ENCODE assay signal across 18 cellular contexts in genomic region chr9:31730398-31730797, GRCh38.
DNase-seq lines count a peak whose midpoint lies in the region; ATAC-seq and TF ChIP-seq lines count a peak whose summit lies in the region.
"Had no signal": no experiment of that assay in that cellular context is flagged by ENCODE, and none has a peak within 500 bp of the region (broad histone marks: within the 10 kb centered on the region; RNA-seq: fewer than 3 reads in every experiment).

No MANE protein-coding gene starts in this region.

- ATAC-seq in GM18867 (IDR thresholded peaks at IDR 0.05; ENCODE audit: unreplicated experiment), result peak; percentile 59
- no peak for ATAC-seq in GM18505 (IDR thresholded peaks at IDR 0.05; ENCODE audit: unreplicated experiment)
- ATAC-seq: A549 had no signal

- H3K4me3 ChIP-seq in spleen, result no peak overlapping the region
- no peak overlapping the region for H3K4me3 ChIP-seq in colonic mucosa
- H3K4me3 ChIP-seq: A549; BLaER1 treated with 17β-estradiol and CSF1 and Interleukin-3, amounts not matched to agents 10 nM and 100 nM had no signal

- intact Hi-C loops in spleen (cut with DNase I; ENCODE audit: low total_unique reads) (no loop called here), colonic mucosa (cut with DNase I) (no loop called here)

- H3K36me3 ChIP-seq in spleen (no peaks in the 10 kb centered on the region), colonic mucosa (no peaks in the 10 kb centered on the region)
- H3K36me3 ChIP-seq: BLaER1 treated with 17β-estradiol and CSF1 and Interleukin-3, amounts not matched to agents 10 nM and 100 nM had no signal

- TF ChIP-seq POLR2A in spleen (IDR thresholded peaks at IDR 0.05) (no peak), GM18505 (IDR thresholded peaks at IDR 0.05; ENCODE audit: borderline replicate concordance, extremely low read depth, insufficient read depth, insufficient read length) (no peak)

- DNase-seq in D341Med (ENCODE audit: low spot score), result peak; percentile 16
- DNase-seq in RPMI8226, result peak; percentile 4
- peak; percentile 71 for DNase-seq in spleen
- no peak for DNase-seq in colonic mucosa
- no peak for DNase-seq in NCI-H2029 (lab: John Stamatoyannopoulos, UW)
- DNase-seq: CD8-positive, alpha-beta memory T cell; DMS79 treated with DMSO at 0.1 percent for 48 hours; GOT3; MM.1S; NCI-H1092; NCI-H1436 treated with DMSO at 0.1 percent for 48 hours; NCI-H2081 treated with DMSO at 0.1 percent for 48 hours; NCI-H2227 treated with DMSO at 0.1 percent for 48 hours; NCI-H510A treated with DMSO at 0.1 percent for 48 hours had no signal

- no peak overlapping the region for H3K9ac ChIP-seq in colonic mucosa (ENCODE audit: low read depth in 2 of 2, low read length in 2 of 2)
- H3K9ac ChIP-seq: BLaER1 treated with 17β-estradiol and CSF1 and Interleukin-3, amounts not matched to agents 10 nM and 100 nM had no signal

- H3K4me1 ChIP-seq in spleen (no peaks in the 10 kb centered on the region), colonic mucosa (no peaks in the 10 kb centered on the region)
- H3K4me1 ChIP-seq: A549; BLaER1 treated with 17β-estradiol and CSF1 and Interleukin-3, amounts not matched to agents 10 nM and 100 nM had no signal

- H3K27me3 ChIP-seq in spleen (replicated peaks in 1 of 7) (no peaks in the 10 kb centered on the region), colonic mucosa (no peaks in the 10 kb centered on the region)
- H3K27me3 ChIP-seq: BLaER1 treated with 17β-estradiol and CSF1 and Interleukin-3, amounts not matched to agents 10 nM and 100 nM had no signal

- H3K9me3 ChIP-seq in spleen (no peaks in the 10 kb centered on the region), colonic mucosa (no peaks in the 10 kb centered on the region)
- H3K9me3 ChIP-seq: A549; BLaER1 treated with 17β-estradiol and CSF1 and Interleukin-3, amounts not matched to agents 10 nM and 100 nM had no signal

- TF ChIP-seq CTCF in spleen (IDR thresholded peaks at IDR 0.05 in 8 of 11, conservative IDR thresholded peaks at IDR 0.05 in 3 of 11) (no peak), colonic mucosa (IDR thresholded peaks at IDR 0.05) (no peak)

- 85 to 94% (median 92%) methylated on average over 6 of the region's 6 CpGs for WGBS in spleen, 5 donors

- no peak overlapping the region for H3K27ac ChIP-seq in spleen
- no peak overlapping the region for H3K27ac ChIP-seq in colonic mucosa
- H3K27ac ChIP-seq: A549; BLaER1 treated with 17β-estradiol and CSF1 and Interleukin-3, amounts not matched to agents 10 nM and 100 nM had no signal

Comparison
In these comparisons a context has a peak if more than half of its experiments do, and no peak if none do; other contexts are left out.
1. DNase-seq: peak in D341Med (single experiment), RPMI8226 (single experiment) and spleen (single experiment); none in colonic mucosa (single experiment) and NCI-H2029 (single experiment).